Comparison of ENCODE assay signal across 18 cellular contexts in genomic region chr12:80925237-80925636, GRCh38. TPM values are rescaled to one million over a fixed set of nuclear protein-coding genes. Genes with fewer than 3 reads are reported as not detected.
"Had no signal": no experiment of that assay in that cellular context is flagged by ENCODE, and none has a peak within 500 bp of the region (broad histone marks: within the 10 kb centered on the region; RNA-seq: fewer than 3 reads in every experiment).

No MANE protein-coding gene starts in this region.

- H3K27me3 ChIP-seq: esophagus muscularis mucosa, neural progenitor cell had no signal

- H3K9me3 ChIP-seq: esophagus muscularis mucosa had no signal

- H3K36me3 ChIP-seq: esophagus muscularis mucosa, neural progenitor cell had no signal

- H3K4me1 ChIP-seq: foreskin keratinocyte, neural progenitor cell, parathyroid adenoma had no signal

- ATAC-seq: activated CD8-positive, alpha-beta T cell treated with anti-CD3 and anti-CD28 coated beads, Interleukin-2, amount 10 ng/mL, durations not matched to agents 7 days and 5 days; foreskin keratinocyte; stimulated activated memory B cell treated with anti-CD40 and anti-IgM and Interleukin-4, amounts not matched to agents 10 μg/mL and 1 μg/mL and 100 μg/mL, for 72 hours; T-helper 17 cell; WTC11 had no signal

- H3K4me3 ChIP-seq: coronary artery, esophagus muscularis mucosa, neural progenitor cell had no signal

- DNase-seq: activated CD4-positive, alpha-beta T cell treated with anti-CD3 and anti-CD28 coated beads for 48 hours; activated CD8-positive, alpha-beta memory T cell treated with anti-CD3 and anti-CD28 coated beads, Interleukin-2, amount 50 U/mL, for 4 hours; activated CD8-positive, alpha-beta T cell treated with anti-CD3 and anti-CD28 coated beads, Interleukin-2, amount 10 ng/mL, durations not matched to agents 7 days and 5 days; activated gamma-delta T cell; activated T-cell treated with anti-CD3 and anti-CD28 coated beads, Interleukin-2, amount 50 U/mL, for 48 hours; effector CD4-positive, alpha-beta T cell; foreskin keratinocyte; mammary epithelial cell; naive B cell; stimulated activated CD4-positive, alpha-beta T cell treated with anti-CD3 and anti-CD28 coated beads, Interleukin-12 subunit alpha, Interleukin-12 subunit beta, amount 100 ng/mL, for 4 hours; stimulated activated CD4-positive, alpha-beta T cell treated with anti-CD3 and anti-CD28 coated beads, Interleukin-2, amount 100 ng/mL, for 24 hours; T-helper 17 cell had no signal

- H3K27ac ChIP-seq: coronary artery, esophagus muscularis mucosa, foreskin keratinocyte, neural progenitor cell, parathyroid adenoma had no signal

RNA-seq across cellular contexts. Expression of gene LIN7A, which starts 12.5 kb away (rescaled TPM):
- total RNA-seq: activated CD8-positive, alpha-beta T cell treated with anti-CD3 and anti-CD28 coated beads, Interleukin-2, amount 10 ng/mL, durations not matched to agents 7 days and 5 days; foreskin keratinocyte had no signal
